In the genomic region with DNA sequence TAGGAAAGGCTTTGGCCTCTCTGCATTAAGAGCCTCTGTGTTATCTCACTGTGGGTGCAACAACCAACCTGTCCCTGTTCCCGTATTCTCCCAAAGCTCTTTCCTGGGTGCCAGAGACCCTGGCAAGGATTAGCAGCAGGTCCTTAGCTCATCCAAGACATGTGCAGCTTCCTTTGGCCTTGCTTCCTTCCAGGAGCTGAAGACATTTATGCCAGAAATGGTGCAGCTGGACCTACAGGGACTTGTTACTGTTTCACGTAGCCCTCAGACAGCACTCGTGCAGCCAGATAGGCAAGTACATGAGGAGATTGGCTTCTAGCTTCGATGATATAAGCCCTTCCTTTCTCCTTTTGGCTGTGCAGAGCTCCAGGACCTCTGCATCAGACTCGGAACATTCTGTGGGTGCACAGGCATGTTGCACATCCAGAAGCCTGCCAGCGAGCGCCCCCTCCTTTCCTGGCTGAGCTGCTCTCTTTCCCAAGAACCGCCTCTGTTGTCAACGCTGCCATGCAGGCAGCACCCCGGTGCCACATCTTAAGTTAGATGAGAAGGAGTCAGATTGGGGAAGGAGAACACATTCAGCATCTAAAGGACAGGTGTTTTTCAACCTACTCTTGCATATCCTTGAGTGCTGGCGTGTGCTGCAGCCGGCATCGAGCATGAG, we compare ENCODE assay signal across 24 cellular contexts.
DNase-seq lines count a peak whose midpoint lies in the region; ATAC-seq and TF ChIP-seq lines count a peak whose summit lies in the region.
"Had no signal": no experiment of that assay in that cellular context is flagged by ENCODE, and none has a peak within 500 bp of the region (broad histone marks: within the 10 kb centered on the region; RNA-seq: fewer than 3 reads in every experiment).

No MANE protein-coding gene starts in this region.

- no peak overlapping the region for H3K4me2 ChIP-seq in neural cell (ENCODE audit: low read length)
- H3K4me2 ChIP-seq: SK-N-SH, smooth muscle cell had no signal

- DNase-seq in NCI-H1436 (lab: John Stamatoyannopoulos, UW) (peak; percentile 20), NCI-H1436 treated with DMSO at 0.1 percent for 48 hours (lab: John Stamatoyannopoulos, UW) (no peak), dorsolateral prefrontal cortex (peak; percentile 36 to 90 (median 78)), NCI-H524 treated with DMSO at 0.1 percent for 48 hours (lab: John Stamatoyannopoulos, UW) (no peak)
- DNase-seq: AML-193; body of pancreas; left cardiac atrium; natural killer cell; NCI-H1092; NCI-H2107; SK-N-SH; stimulated activated CD4-positive, alpha-beta T cell treated with anti-CD3 and anti-CD28 coated beads, Interleukin-2, amount 100 ng/mL, for 48 hours; stimulated activated naive CD4-positive, alpha-beta T cell treated with Interleukin-2 at 50 U/mL for 16 hours; tibial artery; WERI-Rb-1 had no signal

- ATAC-seq in HG03565 (IDR thresholded peaks at IDR 0.05; ENCODE audit: unreplicated experiment) (no peak), GM19023 (IDR thresholded peaks at IDR 0.05; ENCODE audit: unreplicated experiment) (no peak)
- ATAC-seq: body of pancreas, HepG2, left cardiac atrium, natural killer cell had no signal

- H3K9me3 ChIP-seq in neural cell (ENCODE audit: low read length) = no peaks in the 10 kb centered on the region
- H3K9me3 ChIP-seq: body of pancreas, prostate gland, SK-N-SH, tibial artery had no signal

- H3K79me2 ChIP-seq in neural cell (replicated peaks; ENCODE audit: insufficient read depth, low read length) = no peaks in the 10 kb centered on the region

- peaks cover 19% of the 10 kb centered on the region for H3F3A ChIP-seq in neural cell (ENCODE audit: insufficient read depth, low read length, poor library complexity, severe bottlenecking)

- TF ChIP-seq CTCF in dorsolateral prefrontal cortex (IDR thresholded peaks at IDR 0.05 in 54 of 56, conservative IDR thresholded peaks at IDR 0.05 in 2 of 56; ENCODE audit: low read depth in 1 of 56, partially characterized antibody in 56 of 56) (no peak), neural cell (IDR thresholded peaks at IDR 0.05; ENCODE audit: poor library complexity, severe bottlenecking) (no peak)

- no peak for TF ChIP-seq EP300 in neural cell (conservative IDR thresholded peaks at IDR 0.05; ENCODE audit: poor library complexity, severe bottlenecking)

- no peaks in the 10 kb centered on the region for H3K9me2 ChIP-seq in neural cell (ENCODE audit: insufficient read depth, low read length)
- H3K9me2 ChIP-seq: SK-N-SH had no signal

- H3K27me3 ChIP-seq in dorsolateral prefrontal cortex (peaks cover 0 to 6% (median 0%) of the 10 kb centered on the region in 45 donors), neural cell (ENCODE audit: insufficient read depth, low read depth, low read length) (no peaks in the 10 kb centered on the region)
- H3K27me3 ChIP-seq: body of pancreas had no signal

- peak; percentile 44 for TF ChIP-seq RAD21 in neural cell (conservative IDR thresholded peaks at IDR 0.05)

- H3K27ac ChIP-seq in dorsolateral prefrontal cortex = peak overlapping the region in 53 of 59 donors; percentile 8 to 89 (median 65)
- peak overlapping the region; percentile 98 for H3K27ac ChIP-seq in neural cell (ENCODE audit: low read length)
- peak overlapping the region; percentile 63 for H3K27ac ChIP-seq in temporal lobe (ENCODE audit: low read depth, low read length)
- H3K27ac ChIP-seq: 22Rv1, body of pancreas, prostate gland, RWPE1, tibial artery, WERI-Rb-1 had no signal

- H3K4me3 ChIP-seq in dorsolateral prefrontal cortex (no peak overlapping the region), neural cell (ENCODE audit: low read length) (peak overlapping the region; percentile 1)
- H3K4me3 ChIP-seq: body of pancreas, prostate gland, smooth muscle cell, tibial artery had no signal

- intact Hi-C loops in dorsolateral prefrontal cortex (cut with DNase I) = no loop called here

- H3K36me3 ChIP-seq in neural cell (ENCODE audit: insufficient read depth, low read length) = no peaks in the 10 kb centered on the region
- H3K36me3 ChIP-seq: prostate gland, tibial artery, WERI-Rb-1 had no signal

- H2AFZ ChIP-seq in neural cell (ENCODE audit: low read depth, low read length) = no peak overlapping the region

- H4K20me1 ChIP-seq in neural cell (ENCODE audit: insufficient read depth) = no peaks in the 10 kb centered on the region

- peak overlapping the region; percentile 55 for H3K9ac ChIP-seq in neural cell (ENCODE audit: low read length)
- H3K9ac ChIP-seq: SK-N-SH had no signal

TF ChIP-seq in neural cell, 6 proteins besides CTCF, POLR2A, EP300 and RAD21:
- TF ChIP-seq POLR2AphosphoS5 (IDR thresholded peaks at IDR 0.05) (peak; percentile 40), SMC3 (conservative IDR thresholded peaks at IDR 0.05; ENCODE audit: poor library complexity) (peak; percentile 38)
- TF ChIP-seq, protein P1, sequence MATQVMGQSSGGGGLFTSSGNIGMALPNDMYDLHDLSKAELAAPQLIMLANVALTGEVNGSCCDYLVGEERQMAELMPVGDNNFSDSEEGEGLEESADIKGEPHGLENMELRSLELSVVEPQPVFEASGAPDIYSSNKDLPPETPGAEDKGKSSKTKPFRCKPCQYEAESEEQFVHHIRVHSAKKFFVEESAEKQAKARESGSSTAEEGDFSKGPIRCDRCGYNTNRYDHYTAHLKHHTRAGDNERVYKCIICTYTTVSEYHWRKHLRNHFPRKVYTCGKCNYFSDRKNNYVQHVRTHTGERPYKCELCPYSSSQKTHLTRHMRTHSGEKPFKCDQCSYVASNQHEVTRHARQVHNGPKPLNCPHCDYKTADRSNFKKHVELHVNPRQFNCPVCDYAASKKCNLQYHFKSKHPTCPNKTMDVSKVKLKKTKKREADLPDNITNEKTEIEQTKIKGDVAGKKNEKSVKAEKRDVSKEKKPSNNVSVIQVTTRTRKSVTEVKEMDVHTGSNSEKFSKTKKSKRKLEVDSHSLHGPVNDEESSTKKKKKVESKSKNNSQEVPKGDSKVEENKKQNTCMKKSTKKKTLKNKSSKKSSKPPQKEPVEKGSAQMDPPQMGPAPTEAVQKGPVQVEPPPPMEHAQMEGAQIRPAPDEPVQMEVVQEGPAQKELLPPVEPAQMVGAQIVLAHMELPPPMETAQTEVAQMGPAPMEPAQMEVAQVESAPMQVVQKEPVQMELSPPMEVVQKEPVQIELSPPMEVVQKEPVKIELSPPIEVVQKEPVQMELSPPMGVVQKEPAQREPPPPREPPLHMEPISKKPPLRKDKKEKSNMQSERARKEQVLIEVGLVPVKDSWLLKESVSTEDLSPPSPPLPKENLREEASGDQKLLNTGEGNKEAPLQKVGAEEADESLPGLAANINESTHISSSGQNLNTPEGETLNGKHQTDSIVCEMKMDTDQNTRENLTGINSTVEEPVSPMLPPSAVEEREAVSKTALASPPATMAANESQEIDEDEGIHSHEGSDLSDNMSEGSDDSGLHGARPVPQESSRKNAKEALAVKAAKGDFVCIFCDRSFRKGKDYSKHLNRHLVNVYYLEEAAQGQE (IDR thresholded peaks at IDR 0.05; ENCODE audit: borderline replicate concordance) = no peak

Comparison
In these comparisons a context has a peak if more than half of its experiments do, and no peak if none do; other contexts are left out.
1. DNase-seq: peak in NCI-H1436 (single experiment) and dorsolateral prefrontal cortex (10 of 10); none in NCI-H1436 treated with DMSO at 0.1 percent for 48 hours (single experiment) and NCI-H524 treated with DMSO at 0.1 percent for 48 hours (single experiment).
2. Peak in every context shown above with its lines, with median percentiles within 50 percentile points of each other: H3K27ac ChIP-seq.